ENCODE assay signal across 8 cellular contexts in the genomic region with DNA sequence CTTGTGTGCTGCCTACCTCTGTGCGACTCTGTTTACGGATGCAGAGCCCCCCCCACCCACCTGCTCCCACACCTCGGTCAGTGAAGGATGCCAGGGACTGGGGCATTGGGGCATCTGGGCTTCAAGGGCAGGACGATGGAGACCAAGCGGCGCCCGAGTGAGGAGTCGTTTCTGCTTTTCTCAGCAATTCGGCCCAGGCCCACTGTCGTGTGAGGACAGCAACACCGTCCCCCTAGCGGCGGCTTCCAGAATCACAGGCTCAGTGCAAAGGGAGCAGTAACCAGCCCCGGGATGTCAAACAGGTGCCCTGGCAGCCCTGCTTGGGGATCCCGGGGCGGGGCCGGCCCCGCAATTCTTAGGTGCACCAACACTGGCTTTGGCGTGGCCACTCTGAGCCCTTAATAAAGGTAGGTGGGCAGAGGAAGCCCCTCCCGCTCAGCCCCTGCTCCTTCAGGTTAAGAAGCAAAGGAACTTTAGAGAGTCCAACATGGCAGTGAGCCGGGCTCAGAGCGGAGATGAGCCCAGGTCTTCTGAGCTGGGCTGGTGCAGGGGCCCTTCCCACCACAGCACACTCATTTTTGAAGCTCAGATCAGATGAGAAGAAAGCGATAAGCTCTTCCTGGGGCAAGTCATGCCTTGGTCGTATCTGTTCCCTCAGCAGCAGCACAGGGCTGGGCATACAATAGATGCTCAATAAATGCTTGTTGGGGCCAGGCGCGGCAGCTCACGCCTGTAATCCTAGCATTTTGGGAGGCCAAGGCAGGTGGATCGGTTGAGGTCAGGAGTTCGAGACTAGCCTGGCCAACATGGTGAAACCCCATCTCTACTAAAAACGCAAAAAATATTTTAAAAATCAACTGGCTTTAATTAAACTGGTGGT. TPM values are rescaled to one million over a fixed set of nuclear protein-coding genes. Genes with fewer than 3 reads are reported as not detected.
DNase-seq lines count a peak whose midpoint lies in the region; ATAC-seq and TF ChIP-seq lines count a peak whose summit lies in the region.

No MANE protein-coding gene starts in this region.

- intact Hi-C loops in activated CD8-positive, alpha-beta T cell treated with anti-CD3 and anti-CD28 coated beads for 36 hours (cut with micrococcal nuclease): no loop called here

- no peaks in the 10 kb centered on the region for H3K36me3 Mint-ChIP-seq in activated CD8-positive, alpha-beta T cell treated with anti-CD3 and anti-CD28 coated beads for 36 hours (ENCODE audit: low read depth)
- H3K36me3 Mint-ChIP-seq in effector memory CD8-positive, alpha-beta T cell (ENCODE audit: insufficient read depth): no peaks in the 10 kb centered on the region

- no peaks in the 10 kb centered on the region for H3K9me3 Mint-ChIP-seq in activated CD8-positive, alpha-beta T cell treated with anti-CD3 and anti-CD28 coated beads for 36 hours
- H3K9me3 Mint-ChIP-seq in effector memory CD8-positive, alpha-beta T cell: no peaks in the 10 kb centered on the region

- CTCF ChIA-PET in activated CD8-positive, alpha-beta T cell treated with anti-CD3 and anti-CD28 coated beads for 36 hours (lab: Charles Lee): interaction anchor here (0.8 to 1.3 kb wide), 2 partner anchors 17 to 50 kb away, joined by 3 read pairs; no protein-coding TSS in a partner anchor

- H3K4me1 Mint-ChIP-seq in activated CD8-positive, alpha-beta T cell treated with anti-CD3 and anti-CD28 coated beads for 36 hours (ENCODE audit: low read depth): peaks cover 15% of the 10 kb centered on the region
- peaks cover 4 to 7% of the 10 kb centered on the region in 2 donors for H3K4me1 Mint-ChIP-seq in effector memory CD8-positive, alpha-beta T cell (ENCODE audit: low read depth in 2 of 2)

- no peak overlapping the region for H3K4me3 Mint-ChIP-seq in activated CD8-positive, alpha-beta T cell treated with anti-CD3 and anti-CD28 coated beads for 36 hours
- no peak overlapping the region for H3K4me3 Mint-ChIP-seq in effector memory CD8-positive, alpha-beta T cell

- TF ChIP-seq CTCF in activated CD8-positive, alpha-beta T cell treated with anti-CD3 and anti-CD28 coated beads for 36 hours (IDR thresholded peaks at IDR 0.05): peak; percentile 89

- POLR2A ChIA-PET in activated CD8-positive, alpha-beta T cell treated with anti-CD3 and anti-CD28 coated beads for 36 hours (lab: Charles Lee): no interaction called here

- H3K27ac Mint-ChIP-seq in activated CD8-positive, alpha-beta T cell treated with anti-CD3 and anti-CD28 coated beads for 36 hours: no peak overlapping the region
- no peak overlapping the region for H3K27ac Mint-ChIP-seq in effector memory CD8-positive, alpha-beta T cell

- peak; percentile 54 for DNase-seq in DMS 273 treated with DMSO at 0.1 percent for 48 hours (lab: John Stamatoyannopoulos, UW)
- peak; percentile 79 for DNase-seq in NCI-H69 (lab: John Stamatoyannopoulos, UW)
- DNase-seq in activated CD8-positive, alpha-beta T cell treated with anti-CD3 and anti-CD28 coated beads for 36 hours: peak; percentile 90
- peak; percentile 73 to 75 (median 73) for DNase-seq in effector memory CD8-positive, alpha-beta T cell
- peak; percentile 92 for DNase-seq in mesenteric fat pad (ENCODE audit: low spot score)
- peak; percentile 73 to 83 for DNase-seq in stimulated activated CD8-positive, alpha-beta memory T cell treated with anti-CD3 and anti-CD28 coated beads, Interleukin-2, amount 100 ng/mL, for 48 hours (ENCODE audit: low read depth in 2 of 2)

- peaks cover 11% of the 10 kb centered on the region for H3K27me3 Mint-ChIP-seq in activated CD8-positive, alpha-beta T cell treated with anti-CD3 and anti-CD28 coated beads for 36 hours
- H3K27me3 Mint-ChIP-seq in effector memory CD8-positive, alpha-beta T cell: peaks cover 31 to 53% of the 10 kb centered on the region in 2 donors

- ATAC-seq in HG03045 (IDR thresholded peaks at IDR 0.05; ENCODE audit: unreplicated experiment) (peak; percentile 45), HG03457 (IDR thresholded peaks at IDR 0.05; ENCODE audit: unreplicated experiment) (no peak)
- peak; percentile 77 for ATAC-seq in activated CD8-positive, alpha-beta T cell treated with anti-CD3 and anti-CD28 coated beads for 36 hours
- peak; percentile 85 for ATAC-seq in effector memory CD8-positive, alpha-beta T cell (replicated peaks)

RNA-seq across cellular contexts. Expression of a gene that starts 51.3 kb away (rescaled TPM):
- 100 to 1,000 TPM; 152 to 163 TPM for total RNA-seq in activated CD8-positive, alpha-beta T cell treated with anti-CD3 and anti-CD28 coated beads for 36 hours
- total RNA-seq in mesenteric fat pad: 128 TPM
